In genomic region chr21:46188226-46189212, GRCh38 we compare ENCODE assay signal across 8 cellular contexts. TPM values are rescaled to one million over a fixed set of nuclear protein-coding genes. Genes with fewer than 3 reads are reported as not detected.
DNase-seq lines count a peak whose midpoint lies in the region.

No MANE protein-coding gene starts in this region.

- CTCF ChIA-PET in activated CD4-positive, alpha-beta memory T cell treated with anti-CD3 and anti-CD28 coated beads, Interleukin-2, amount 10 ng/mL, durations not matched to agents 7 days and 5 days (lab: Charles Lee): no interaction called here

- H3K4me3 Mint-ChIP-seq in activated CD4-positive, alpha-beta memory T cell treated with anti-CD3 and anti-CD28 coated beads, Interleukin-2, amount 10 ng/mL, durations not matched to agents 7 days and 5 days: no peak overlapping the region

- peaks cover 4% of the 10 kb centered on the region for H3K27me3 Mint-ChIP-seq in activated CD4-positive, alpha-beta memory T cell treated with anti-CD3 and anti-CD28 coated beads, Interleukin-2, amount 10 ng/mL, durations not matched to agents 7 days and 5 days

- peaks cover 13% of the 10 kb centered on the region for H3K4me1 Mint-ChIP-seq in activated CD4-positive, alpha-beta memory T cell treated with anti-CD3 and anti-CD28 coated beads, Interleukin-2, amount 10 ng/mL, durations not matched to agents 7 days and 5 days

- H3K9me3 Mint-ChIP-seq in activated CD4-positive, alpha-beta memory T cell treated with anti-CD3 and anti-CD28 coated beads, Interleukin-2, amount 10 ng/mL, durations not matched to agents 7 days and 5 days: peaks cover under 1% of the 10 kb centered on the region

- no peak overlapping the region for H3K27ac Mint-ChIP-seq in activated CD4-positive, alpha-beta memory T cell treated with anti-CD3 and anti-CD28 coated beads, Interleukin-2, amount 10 ng/mL, durations not matched to agents 7 days and 5 days

- POLR2A ChIA-PET in activated CD4-positive, alpha-beta memory T cell treated with anti-CD3 and anti-CD28 coated beads, Interleukin-2, amount 10 ng/mL, durations not matched to agents 7 days and 5 days (lab: Charles Lee): no interaction called here

- DNase-seq in HT-29 (ENCODE audit: low spot score) (peak; percentile 29), SHP77 treated with DMSO at 0.1 percent for 48 hours (lab: John Stamatoyannopoulos, UW) (peak; percentile 57), globus pallidus (ENCODE audit: low spot score) (peak; percentile 80), pons (ENCODE audit: low spot score) (peak; percentile 92), GF-D8 (lab: John Stamatoyannopoulos, UW) (no peak), SK-N-DZ (ENCODE audit: low spot score) (no peak)
- no peak for DNase-seq in activated effector memory CD4-positive, alpha-beta T cell treated with anti-CD3 and anti-CD28 coated beads, Interleukin-2, amount 50 U/mL, for 16 hours
- no peak for DNase-seq in activated CD4-positive, alpha-beta memory T cell treated with anti-CD3 and anti-CD28 coated beads, Interleukin-2, amount 10 ng/mL, durations not matched to agents 7 days and 5 days

- H3K36me3 Mint-ChIP-seq in activated CD4-positive, alpha-beta memory T cell treated with anti-CD3 and anti-CD28 coated beads, Interleukin-2, amount 10 ng/mL, durations not matched to agents 7 days and 5 days (ENCODE audit: low read depth): peaks cover 3% of the 10 kb centered on the region

RNA-seq across cellular contexts. Expression of gene SPATC1L, which starts 4.3 kb away (rescaled TPM):
- total RNA-seq in HT-29 (2014; rRNA removed; shearing (Covaris generic)): 8.3 and 12.7 TPM in 2 replicates
- 1 to 10 TPM; 4.2 to 4.4 TPM for total RNA-seq in activated CD4-positive, alpha-beta memory T cell treated with anti-CD3 and anti-CD28 coated beads, Interleukin-2, amount 10 ng/mL, durations not matched to agents 7 days and 5 days
- polyA plus RNA-seq in SK-N-DZ (2014; cell fraction: cytosol; rRNA removed): 14.4 and 19.7 TPM in 2 replicates
- polyA plus RNA-seq in SK-N-DZ (2014; cell fraction: nucleus; rRNA removed): 10.0 and 21.0 TPM in 2 replicates

RNA-seq across cellular contexts. Expression of gene FTCD, which starts 33.1 kb away (rescaled TPM):
- 0.33 TPM in 1 of 2 replicates, not detected in the other for total RNA-seq in HT-29 (2014; rRNA removed; shearing (Covaris generic))
- total RNA-seq in activated CD4-positive, alpha-beta memory T cell treated with anti-CD3 and anti-CD28 coated beads, Interleukin-2, amount 10 ng/mL, durations not matched to agents 7 days and 5 days: under 1 TPM in 1 of 2 experiments, not detected in 1; 0.18 TPM
- 0.22 TPM in 1 of 2 replicates, not detected in the other for polyA plus RNA-seq in SK-N-DZ (2014; cell fraction: cytosol; rRNA removed)
- polyA plus RNA-seq in SK-N-DZ (2014; cell fraction: nucleus; rRNA removed): 1.2 TPM in 2 replicates

RNA-seq across cellular contexts. Expression of gene LSS, which starts 40.1 kb away (rescaled TPM):
- 95.6 and 109 TPM in 2 replicates for total RNA-seq in HT-29 (2014; rRNA removed; shearing (Covaris generic))
- total RNA-seq in activated CD4-positive, alpha-beta memory T cell treated with anti-CD3 and anti-CD28 coated beads, Interleukin-2, amount 10 ng/mL, durations not matched to agents 7 days and 5 days: 10 to 100 TPM; 54.7 to 56.1 TPM
- 48.9 and 53.7 TPM in 2 replicates for polyA plus RNA-seq in SK-N-DZ (2014; cell fraction: cytosol; rRNA removed)
- 209 and 252 TPM in 2 replicates for polyA plus RNA-seq in SK-N-DZ (2014; cell fraction: nucleus; rRNA removed)

Comparison
In these comparisons a context has a peak if more than half of its experiments do, and no peak if none do; other contexts are left out.
1. DNase-seq: peak in HT-29 (single experiment), SHP77 treated with DMSO at 0.1 percent for 48 hours (single experiment), globus pallidus (single experiment) and pons (single experiment); none in GF-D8 (single experiment), activated effector memory CD4-positive, alpha-beta T cell treated with anti-CD3 and anti-CD28 coated beads, Interleukin-2, amount 50 U/mL, for 16 hours (single experiment), activated CD4-positive, alpha-beta memory T cell treated with anti-CD3 and anti-CD28 coated beads, Interleukin-2, amount 10 ng/mL, durations not matched to agents 7 days and 5 days (single experiment) and SK-N-DZ (single experiment).